Comparison of ENCODE assay signal across 12 cellular contexts in genomic region chr4:16764622-16765021, GRCh38.
DNase-seq lines count a peak whose midpoint lies in the region; ATAC-seq and TF ChIP-seq lines count a peak whose summit lies in the region.
"Had no signal": no experiment of that assay in that cellular context is flagged by ENCODE, and none has a peak within 500 bp of the region (broad histone marks: within the 10 kb centered on the region; RNA-seq: fewer than 3 reads in every experiment).

No MANE protein-coding gene starts in this region.

- no peak overlapping the region for H2AFZ ChIP-seq in GM23338

- H3K4me3 Mint-ChIP-seq in GM23338 (no peak overlapping the region), neural crest cell (no peak overlapping the region)
- no peak overlapping the region for H3K4me3 Mint-ChIP-seq in activated T-helper 17 cell treated with anti-CD3 and anti-CD28 coated beads, Interleukin-2, amount 50 U/mL, for 72 hours
- H3K4me3 Mint-ChIP-seq: T-helper 1 cell treated with Interleukin-12 subunit alpha and Interleukin-12 subunit beta and Interleukin-4 antibody, amounts not matched to agents 30 μg/mL and 1 μg/mL, for 36 hours had no signal

- DNase-seq in GM23338 (ENCODE audit: low spot score) (peak; percentile 87), SK-N-DZ (ENCODE audit: low spot score) (peak; percentile 37), fibroblast of peridontal ligament (ENCODE audit: extremely low read depth) (peak; percentile 41), neural crest cell (ENCODE audit: low read depth, low spot score) (no peak), adrenal gland (no peak), NCI-H1092 treated with DMSO at 0.1 percent for 48 hours (lab: John Stamatoyannopoulos, UW) (no peak)
- DNase-seq: NCI-H1417 treated with DMSO at 0.1 percent for 48 hours; NCI-H748 treated with DMSO at 0.1 percent for 48 hours; stimulated activated naive CD4-positive, alpha-beta T cell had no signal

- no peak overlapping the region for H3K4me3 ChIP-seq in GM23338
- H3K4me3 ChIP-seq in adrenal gland = no peak overlapping the region

- H4K20me1 ChIP-seq in GM23338 (replicated peaks; ENCODE audit: insufficient read depth) = no peaks in the 10 kb centered on the region

- no peak overlapping the region for H3K27ac Mint-ChIP-seq in GM23338
- no peak overlapping the region for H3K27ac Mint-ChIP-seq in neural crest cell (ENCODE audit: unreplicated experiment)
- no peak overlapping the region for H3K27ac Mint-ChIP-seq in activated T-helper 17 cell treated with anti-CD3 and anti-CD28 coated beads, Interleukin-2, amount 50 U/mL, for 72 hours
- H3K27ac Mint-ChIP-seq: T-helper 1 cell treated with Interleukin-12 subunit alpha and Interleukin-12 subunit beta and Interleukin-4 antibody, amounts not matched to agents 30 μg/mL and 1 μg/mL, for 36 hours had no signal

- TF ChIP-seq POLR2A in adrenal gland (IDR thresholded peaks at IDR 0.05) = no peak

- H3K9me3 Mint-ChIP-seq in GM23338 (no peaks in the 10 kb centered on the region), neural crest cell (no peaks in the 10 kb centered on the region)
- H3K9me3 Mint-ChIP-seq in activated T-helper 17 cell treated with anti-CD3 and anti-CD28 coated beads, Interleukin-2, amount 50 U/mL, for 72 hours = no peaks in the 10 kb centered on the region
- H3K9me3 Mint-ChIP-seq: T-helper 1 cell treated with Interleukin-12 subunit alpha and Interleukin-12 subunit beta and Interleukin-4 antibody, amounts not matched to agents 30 μg/mL and 1 μg/mL, for 36 hours had no signal

- H3K9me2 ChIP-seq in GM23338 (ENCODE audit: insufficient read depth) = peaks cover 5% of the 10 kb centered on the region; the same call in 1 of the 2 replicates

- H3K36me3 ChIP-seq in GM23338 (ENCODE audit: insufficient read depth) (no peaks in the 10 kb centered on the region), adrenal gland (replicated peaks in 1 of 2) (no peaks in the 10 kb centered on the region)

- TF ChIP-seq CTCF in GM23338 (conservative IDR thresholded peaks at IDR 0.05; ENCODE audit: low read depth in 2 of 2) (peak; percentile 77 to 91), neural crest cell (conservative IDR thresholded peaks at IDR 0.05) (peak; percentile 45), adrenal gland (IDR thresholded peaks at IDR 0.05) (peak in 1 of 6 experiments; percentile 10)

- H3K27me3 Mint-ChIP-seq in GM23338 (ENCODE audit: insufficient read depth, low read depth, poor library complexity) (no peaks in the 10 kb centered on the region), neural crest cell (ENCODE audit: low read depth) (no peaks in the 10 kb centered on the region)
- no peaks in the 10 kb centered on the region for H3K27me3 Mint-ChIP-seq in activated T-helper 17 cell treated with anti-CD3 and anti-CD28 coated beads, Interleukin-2, amount 50 U/mL, for 72 hours

- H3K27me3 ChIP-seq in GM23338 (ENCODE audit: insufficient read depth) (no peaks in the 10 kb centered on the region), adrenal gland (no peaks in the 10 kb centered on the region)

- no peaks in the 10 kb centered on the region for H3F3A ChIP-seq in GM23338 (replicated peaks; ENCODE audit: low read depth)

- H3K27ac ChIP-seq in GM23338 (ENCODE audit: low read depth) = no peak overlapping the region
- H3K27ac ChIP-seq in adrenal gland = no peak overlapping the region
- H3K27ac ChIP-seq: epithelial cell of prostate had no signal

- 77 to 85% (median 82%) methylated on average over 6 of the region's 6 CpGs for WGBS in adrenal gland, 4 donors

- H3K36me3 Mint-ChIP-seq in GM23338 (ENCODE audit: low read depth) (no peaks in the 10 kb centered on the region; the same call in 2 of the 3 replicates), neural crest cell (ENCODE audit: low read depth) (no peaks in the 10 kb centered on the region)
- H3K36me3 Mint-ChIP-seq in activated T-helper 17 cell treated with anti-CD3 and anti-CD28 coated beads, Interleukin-2, amount 50 U/mL, for 72 hours (ENCODE audit: low read depth) = no peaks in the 10 kb centered on the region

- H3K4me1 Mint-ChIP-seq in GM23338 (peaks cover 27% of the 10 kb centered on the region), neural crest cell (no peaks in the 10 kb centered on the region)
- H3K4me1 Mint-ChIP-seq in activated T-helper 17 cell treated with anti-CD3 and anti-CD28 coated beads, Interleukin-2, amount 50 U/mL, for 72 hours = no peaks in the 10 kb centered on the region

- no peak overlapping the region for H3K4me2 ChIP-seq in GM23338

- H3K9me3 ChIP-seq in adrenal gland (replicated peaks in 1 of 3) = no peaks in the 10 kb centered on the region

- H3K4me1 ChIP-seq in GM23338 (ENCODE audit: insufficient read depth) (peaks cover 17% of the 10 kb centered on the region), adrenal gland (replicated peaks in 1 of 2) (no peaks in the 10 kb centered on the region)

- intact Hi-C loops in adrenal gland (cut with DNase I) = no loop called here

- peak; percentile 89 for ATAC-seq in GM23338
- no peak for ATAC-seq in activated T-helper 17 cell treated with anti-CD3 and anti-CD28 coated beads, Interleukin-2, amount 50 U/mL, for 72 hours (replicated peaks)

- peaks cover 8% of the 10 kb centered on the region for H3K79me2 ChIP-seq in GM23338 (replicated peaks; ENCODE audit: insufficient read depth)

TF ChIP-seq in GM23338, 12 proteins besides CTCF, POLR2A, EP300 and RAD21:
- TF ChIP-seq ZNF331 (CRISPR knock-in tag; IDR thresholded peaks at IDR 0.05; ENCODE audit: low read depth) (no peak), STAT1 (IDR thresholded peaks at IDR 0.05; ENCODE audit: unreplicated experiment) (no peak)

Comparison
In these comparisons a context has a peak if more than half of its experiments do, and no peak if none do; other contexts are left out.
1. DNase-seq: peak in GM23338 (single experiment), SK-N-DZ (single experiment) and fibroblast of peridontal ligament (single experiment); none in neural crest cell (single experiment), adrenal gland (0 of 7) and NCI-H1092 treated with DMSO at 0.1 percent for 48 hours (single experiment).